ENCODE assay signal across 24 cellular contexts in the genomic region with DNA sequence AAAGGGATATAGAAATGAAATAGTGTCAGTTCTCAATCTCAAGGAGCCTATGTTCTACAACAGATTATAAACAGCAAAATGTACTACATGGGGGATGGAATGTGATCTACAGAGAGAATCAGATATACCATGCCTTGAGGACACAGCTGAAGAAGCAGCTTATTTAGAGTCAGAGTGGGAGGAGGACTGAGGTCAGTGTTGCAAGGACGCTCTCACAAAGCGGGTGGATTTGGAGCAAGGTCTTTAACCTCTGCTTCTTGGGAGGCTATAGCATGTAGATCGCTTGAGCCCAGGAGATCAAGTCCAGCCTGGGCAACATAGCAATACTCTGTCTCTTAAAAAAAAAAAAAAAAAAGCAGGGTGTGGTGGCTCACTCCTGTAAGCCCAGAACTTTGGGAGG. TPM values are rescaled to one million over a fixed set of nuclear protein-coding genes. Genes with fewer than 3 reads are reported as not detected.
DNase-seq lines count a peak whose midpoint lies in the region; ATAC-seq lines count a peak whose summit lies in the region.
"Had no signal": no experiment of that assay in that cellular context is flagged by ENCODE, and none has a peak within 500 bp of the region (broad histone marks: within the 10 kb centered on the region; RNA-seq: fewer than 3 reads in every experiment).

No MANE protein-coding gene starts in this region.

- no peak for DNase-seq in T-helper 2 cell treated with Interferon-gamma antibody and Interleukin-4, amounts not matched to agents 5 μg/mL and 100 μg/mL, for 36 hours (ENCODE audit: low spot score)
- DNase-seq in T-helper 2 cell = no peak
- no peak for DNase-seq in natural killer cell treated with Interleukin-12 subunit alpha and Interleukin-12 subunit beta and Interleukin-15 and Interleukin-18, amount 100 ng/mL, for 72 hours (ENCODE audit: low spot score)
- DNase-seq in KBM-7 = no peak
- DNase-seq: activated T-cell treated with anti-CD3 and anti-CD28 coated beads, Interleukin-2, amount 50 U/mL, for 48 hours; Calu3; effector memory CD4-positive, alpha-beta T cell; esophagus squamous epithelium; kidney glomerular epithelial cell; NCI-H1436 treated with DMSO at 0.1 percent for 48 hours; NCI-H524 treated with DMSO at 0.1 percent for 48 hours; nucleus accumbens; stimulated activated CD4-positive, alpha-beta T cell treated with anti-CD3 and anti-CD28 coated beads, Interleukin-4, amount 100 ng/mL, for 24 hours; stomach; transverse colon had no signal

- peak overlapping the region; percentile 70 for H3K27ac Mint-ChIP-seq in T-helper 2 cell treated with Interferon-gamma antibody and Interleukin-4, amounts not matched to agents 5 μg/mL and 100 μg/mL, for 36 hours
- H3K27ac Mint-ChIP-seq in activated naive CD8-positive, alpha-beta T cell = peak overlapping the region; percentile 61
- peak overlapping the region; percentile 88 to 97 for H3K27ac Mint-ChIP-seq in natural killer cell treated with Interleukin-12 subunit alpha and Interleukin-12 subunit beta and Interleukin-15 and Interleukin-18, amount 100 ng/mL, for 72 hours
- H3K27ac Mint-ChIP-seq: B cell, brain, memory B cell had no signal

- H3K9me3 ChIP-seq in KOPT-K1 (ENCODE audit: insufficient read depth, low read length, poor library complexity, severe bottlenecking) = no peaks in the 10 kb centered on the region
- H3K9me3 ChIP-seq: esophagus squamous epithelium, right atrium auricular region, SJSA1, stomach, transverse colon had no signal

- peaks cover 1% of the 10 kb centered on the region for H3K36me3 Mint-ChIP-seq in T-helper 2 cell treated with Interferon-gamma antibody and Interleukin-4, amounts not matched to agents 5 μg/mL and 100 μg/mL, for 36 hours (ENCODE audit: low read depth)
- no peaks in the 10 kb centered on the region for H3K36me3 Mint-ChIP-seq in activated naive CD8-positive, alpha-beta T cell
- no peaks in the 10 kb centered on the region for H3K36me3 Mint-ChIP-seq in natural killer cell treated with Interleukin-12 subunit alpha and Interleukin-12 subunit beta and Interleukin-15 and Interleukin-18, amount 100 ng/mL, for 72 hours
- H3K36me3 Mint-ChIP-seq: brain, memory B cell had no signal

- H3K9me3 Mint-ChIP-seq in T-helper 2 cell treated with Interferon-gamma antibody and Interleukin-4, amounts not matched to agents 5 μg/mL and 100 μg/mL, for 36 hours = no peaks in the 10 kb centered on the region
- no peaks in the 10 kb centered on the region for H3K9me3 Mint-ChIP-seq in activated naive CD8-positive, alpha-beta T cell (ENCODE audit: low read depth)
- H3K9me3 Mint-ChIP-seq in natural killer cell treated with Interleukin-12 subunit alpha and Interleukin-12 subunit beta and Interleukin-15 and Interleukin-18, amount 100 ng/mL, for 72 hours = no peaks in the 10 kb centered on the region
- H3K9me3 Mint-ChIP-seq: brain, memory B cell had no signal

- in situ Hi-C loops in KBM-7 (cut with MboI; ENCODE audit: low pct_unique_long_range_greater_than_20kb, low sequenced_read_pairs) = no loop called here

- peak overlapping the region; percentile 24 for H3K27ac ChIP-seq in KOPT-K1 (ENCODE audit: low read depth, low read length, poor library complexity, severe bottlenecking)
- H3K27ac ChIP-seq: SJSA1 had no signal

- H3K4me3 Mint-ChIP-seq in T-helper 2 cell treated with Interferon-gamma antibody and Interleukin-4, amounts not matched to agents 5 μg/mL and 100 μg/mL, for 36 hours = no peak overlapping the region
- no peak overlapping the region for H3K4me3 Mint-ChIP-seq in activated naive CD8-positive, alpha-beta T cell
- H3K4me3 Mint-ChIP-seq in natural killer cell treated with Interleukin-12 subunit alpha and Interleukin-12 subunit beta and Interleukin-15 and Interleukin-18, amount 100 ng/mL, for 72 hours = peak overlapping the region; percentile 62
- H3K4me3 Mint-ChIP-seq: B cell, brain, memory B cell had no signal

- H3K36me3 ChIP-seq in KOPT-K1 (ENCODE audit: insufficient read depth, low read length) = no peaks in the 10 kb centered on the region
- H3K36me3 ChIP-seq: esophagus squamous epithelium, right atrium auricular region, SJSA1, stomach, transverse colon had no signal

- peaks cover 34% of the 10 kb centered on the region for H3K4me1 Mint-ChIP-seq in T-helper 2 cell treated with Interferon-gamma antibody and Interleukin-4, amounts not matched to agents 5 μg/mL and 100 μg/mL, for 36 hours (ENCODE audit: low read depth)
- H3K4me1 Mint-ChIP-seq in activated naive CD8-positive, alpha-beta T cell (ENCODE audit: low read depth) = peaks cover 27% of the 10 kb centered on the region
- H3K4me1 Mint-ChIP-seq in natural killer cell treated with Interleukin-12 subunit alpha and Interleukin-12 subunit beta and Interleukin-15 and Interleukin-18, amount 100 ng/mL, for 72 hours (ENCODE audit: low read depth in 2 of 2) = peaks cover 36% of the 10 kb centered on the region in 2 donors
- H3K4me1 Mint-ChIP-seq: brain had no signal

- ATAC-seq in natural killer cell treated with Interleukin-12 subunit alpha and Interleukin-12 subunit beta and Interleukin-15 and Interleukin-18, amount 100 ng/mL, for 72 hours = no peak
- ATAC-seq in GM21737 (IDR thresholded peaks at IDR 0.05; ENCODE audit: unreplicated experiment) (no peak), HG02642 (IDR thresholded peaks at IDR 0.05; ENCODE audit: poor library complexity, unreplicated experiment) (no peak)

- H3K27me3 Mint-ChIP-seq in T-helper 2 cell treated with Interferon-gamma antibody and Interleukin-4, amounts not matched to agents 5 μg/mL and 100 μg/mL, for 36 hours (ENCODE audit: low read depth) = no peaks in the 10 kb centered on the region
- no peaks in the 10 kb centered on the region for H3K27me3 Mint-ChIP-seq in activated naive CD8-positive, alpha-beta T cell
- no peaks in the 10 kb centered on the region for H3K27me3 Mint-ChIP-seq in natural killer cell treated with Interleukin-12 subunit alpha and Interleukin-12 subunit beta and Interleukin-15 and Interleukin-18, amount 100 ng/mL, for 72 hours
- H3K27me3 Mint-ChIP-seq: brain, memory B cell had no signal

RNA-seq across cellular contexts. Expression of a gene that starts 32.8 kb away (rescaled TPM):
- 10 to 100 TPM; 57.2 to 88.0 TPM for total RNA-seq in natural killer cell treated with Interleukin-12 subunit alpha and Interleukin-12 subunit beta and Interleukin-15 and Interleukin-18, amount 100 ng/mL, for 72 hours
- total RNA-seq: Calu3 had no signal

RNA-seq across cellular contexts. Expression of a gene that starts 57.4 kb away (rescaled TPM):
- 10 to 100 TPM; 26.2 to 41.8 TPM for total RNA-seq in natural killer cell treated with Interleukin-12 subunit alpha and Interleukin-12 subunit beta and Interleukin-15 and Interleukin-18, amount 100 ng/mL, for 72 hours
